In the genomic region with DNA sequence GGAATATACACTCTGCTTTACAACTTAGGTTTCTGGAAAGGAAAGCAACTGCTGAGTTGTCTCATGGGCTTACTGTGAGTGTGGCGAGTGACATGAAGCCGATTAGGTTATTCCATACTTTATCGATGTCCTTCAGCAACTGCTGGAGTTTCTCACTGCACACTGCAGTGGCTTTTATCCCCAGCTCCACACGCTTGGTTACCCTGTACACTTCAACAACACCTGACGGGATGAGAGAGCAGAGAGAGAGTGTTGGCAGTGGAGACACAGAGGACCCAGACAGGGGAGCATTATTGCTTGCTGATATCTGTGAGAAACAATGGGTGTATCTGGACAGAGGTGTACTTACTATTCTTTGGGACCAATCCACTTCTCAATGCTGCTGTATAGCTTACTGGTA, we compare ENCODE assay signal across 13 cellular contexts. TPM values are rescaled to one million over a fixed set of nuclear protein-coding genes. Genes with fewer than 3 reads are reported as not detected.
DNase-seq lines count a peak whose midpoint lies in the region; ATAC-seq and TF ChIP-seq lines count a peak whose summit lies in the region.
"Had no signal": no experiment of that assay in that cellular context is flagged by ENCODE, and none has a peak within 500 bp of the region (broad histone marks: within the 10 kb centered on the region; RNA-seq: fewer than 3 reads in every experiment).

No MANE protein-coding gene starts in this region.

- no peaks in the 10 kb centered on the region for H3K27me3 Mint-ChIP-seq in activated CD8-positive, alpha-beta T cell treated with anti-CD3 and anti-CD28 coated beads for 36 hours
- no peaks in the 10 kb centered on the region for H3K27me3 Mint-ChIP-seq in activated CD8-positive, alpha-beta T cell treated with anti-CD3 and anti-CD28 coated beads, Interleukin-2, amount 10 ng/mL, durations not matched to agents 7 days and 5 days (ENCODE audit: low read depth)
- no peaks in the 10 kb centered on the region for H3K27me3 Mint-ChIP-seq in CD4-positive, CD25-positive, alpha-beta regulatory T cell
- no peaks in the 10 kb centered on the region for H3K27me3 Mint-ChIP-seq in T-helper 17 cell
- no peaks in the 10 kb centered on the region for H3K27me3 Mint-ChIP-seq in nephron progenitor cell (ENCODE audit: low read depth, poor library complexity)
- H3K27me3 Mint-ChIP-seq in activated CD4-positive, alpha-beta T cell treated with anti-CD3 and anti-CD28 coated beads for 36 hours = no peaks in the 10 kb centered on the region

- CTCF ChIA-PET in activated CD8-positive, alpha-beta T cell treated with anti-CD3 and anti-CD28 coated beads for 36 hours (lab: Charles Lee) = interaction anchor here (2.0 kb wide), 1 partner anchor 9 kb away, joined by 12 read pairs; no protein-coding TSS in a partner anchor
- CTCF ChIA-PET in activated CD8-positive, alpha-beta T cell treated with anti-CD3 and anti-CD28 coated beads, Interleukin-2, amount 10 ng/mL, durations not matched to agents 7 days and 5 days (lab: Charles Lee) = interaction anchor here (0.9 to 1.5 kb wide), 2 partner anchors 8 to 125 kb away, joined by 3 to 6 read pairs; no protein-coding TSS in a partner anchor
- CTCF ChIA-PET in activated CD4-positive, alpha-beta T cell treated with anti-CD3 and anti-CD28 coated beads for 36 hours (lab: Charles Lee) = interaction anchor here (0.7 to 1.1 kb wide), 3 partner anchors 8 to 42 kb away, joined by 3 to 5 read pairs (median 5); no protein-coding TSS in a partner anchor

- no peaks in the 10 kb centered on the region for H3K9me3 ChIP-seq in CD4-positive, CD25-positive, alpha-beta regulatory T cell (ENCODE audit: control insufficient read depth in 2 of 2, low read length in 2 of 2)
- no peaks in the 10 kb centered on the region for H3K9me3 ChIP-seq in T-helper 17 cell (ENCODE audit: control insufficient read depth, low read length, poor library complexity, severe bottlenecking)
- H3K9me3 ChIP-seq: BLaER1, Caco-2 had no signal

- TF ChIP-seq CTCF in activated CD8-positive, alpha-beta T cell treated with anti-CD3 and anti-CD28 coated beads for 36 hours (IDR thresholded peaks at IDR 0.05) = no peak
- no peak for TF ChIP-seq CTCF in nephron progenitor cell (IDR thresholded peaks at IDR 0.05)

- intact Hi-C loops in activated CD8-positive, alpha-beta T cell treated with anti-CD3 and anti-CD28 coated beads for 36 hours (cut with micrococcal nuclease) = no loop called here
- intact Hi-C loops in activated CD4-positive, alpha-beta T cell treated with anti-CD3 and anti-CD28 coated beads for 36 hours (cut with DNase I, micrococcal nuclease) = no loop called here

- H3K4me3 Mint-ChIP-seq in activated CD8-positive, alpha-beta T cell treated with anti-CD3 and anti-CD28 coated beads for 36 hours = no peak overlapping the region
- H3K4me3 Mint-ChIP-seq in activated CD8-positive, alpha-beta T cell treated with anti-CD3 and anti-CD28 coated beads, Interleukin-2, amount 10 ng/mL, durations not matched to agents 7 days and 5 days = no peak overlapping the region
- no peak overlapping the region for H3K4me3 Mint-ChIP-seq in CD4-positive, CD25-positive, alpha-beta regulatory T cell
- H3K4me3 Mint-ChIP-seq in T-helper 17 cell (no peak overlapping the region), nephron progenitor cell (no peak overlapping the region)
- no peak overlapping the region for H3K4me3 Mint-ChIP-seq in activated CD4-positive, alpha-beta T cell treated with anti-CD3 and anti-CD28 coated beads for 36 hours
- H3K4me3 Mint-ChIP-seq: CD14-positive monocyte, H9 had no signal

- no peak overlapping the region for H3K27ac ChIP-seq in CD4-positive, CD25-positive, alpha-beta regulatory T cell (ENCODE audit: insufficient read depth, low read length, poor library complexity, severe bottlenecking)
- H3K27ac ChIP-seq: BLaER1 had no signal

- H3K9me3 Mint-ChIP-seq in activated CD8-positive, alpha-beta T cell treated with anti-CD3 and anti-CD28 coated beads for 36 hours = no peaks in the 10 kb centered on the region
- H3K9me3 Mint-ChIP-seq in activated CD8-positive, alpha-beta T cell treated with anti-CD3 and anti-CD28 coated beads, Interleukin-2, amount 10 ng/mL, durations not matched to agents 7 days and 5 days (ENCODE audit: insufficient read depth) = no peaks in the 10 kb centered on the region
- H3K9me3 Mint-ChIP-seq in CD4-positive, CD25-positive, alpha-beta regulatory T cell = no peaks in the 10 kb centered on the region
- H3K9me3 Mint-ChIP-seq in nephron progenitor cell = no peaks in the 10 kb centered on the region
- no peaks in the 10 kb centered on the region for H3K9me3 Mint-ChIP-seq in activated CD4-positive, alpha-beta T cell treated with anti-CD3 and anti-CD28 coated beads for 36 hours (ENCODE audit: low read depth)
- H3K9me3 Mint-ChIP-seq: CD14-positive monocyte, H9 had no signal

- ATAC-seq in activated CD8-positive, alpha-beta T cell treated with anti-CD3 and anti-CD28 coated beads for 36 hours = no peak
- ATAC-seq in activated CD8-positive, alpha-beta T cell treated with anti-CD3 and anti-CD28 coated beads, Interleukin-2, amount 10 ng/mL, durations not matched to agents 7 days and 5 days = no peak
- no peak for ATAC-seq in CD4-positive, CD25-positive, alpha-beta regulatory T cell (ENCODE audit: low read depth in 2 of 2)
- ATAC-seq in T-helper 17 cell = no peak
- ATAC-seq in activated CD4-positive, alpha-beta T cell treated with anti-CD3 and anti-CD28 coated beads for 36 hours = no peak

- H3K27me3 ChIP-seq in CD4-positive, CD25-positive, alpha-beta regulatory T cell (ENCODE audit: control insufficient read depth, insufficient read depth, low read length) = no peaks in the 10 kb centered on the region
- H3K27me3 ChIP-seq: BLaER1 had no signal

- H3K27ac Mint-ChIP-seq in activated CD8-positive, alpha-beta T cell treated with anti-CD3 and anti-CD28 coated beads for 36 hours = peak overlapping the region; percentile 39
- no peak overlapping the region for H3K27ac Mint-ChIP-seq in activated CD8-positive, alpha-beta T cell treated with anti-CD3 and anti-CD28 coated beads, Interleukin-2, amount 10 ng/mL, durations not matched to agents 7 days and 5 days
- H3K27ac Mint-ChIP-seq in CD4-positive, CD25-positive, alpha-beta regulatory T cell = peak overlapping the region in 2 of 3 donors; percentile 33 to 47
- H3K27ac Mint-ChIP-seq in T-helper 17 cell = peak overlapping the region; percentile 29
- peak overlapping the region; percentile 75 for H3K27ac Mint-ChIP-seq in nephron progenitor cell
- no peak overlapping the region for H3K27ac Mint-ChIP-seq in activated CD4-positive, alpha-beta T cell treated with anti-CD3 and anti-CD28 coated beads for 36 hours
- H3K27ac Mint-ChIP-seq: H9 had no signal

- no peak overlapping the region for H3K4me3 ChIP-seq in CD4-positive, CD25-positive, alpha-beta regulatory T cell (ENCODE audit: low read depth, low read length)
- H3K4me3 ChIP-seq: BLaER1 had no signal

- H3K4me1 ChIP-seq in CD4-positive, CD25-positive, alpha-beta regulatory T cell (ENCODE audit: control insufficient read depth, insufficient read depth, low read length, poor library complexity, severe bottlenecking) = no peaks in the 10 kb centered on the region
- H3K4me1 ChIP-seq: BLaER1, Caco-2 had no signal

- H3K36me3 ChIP-seq in CD4-positive, CD25-positive, alpha-beta regulatory T cell (ENCODE audit: control insufficient read depth, insufficient read depth, low read length) = peaks cover 85% of the 10 kb centered on the region

- no peaks in the 10 kb centered on the region for H3K4me1 Mint-ChIP-seq in activated CD8-positive, alpha-beta T cell treated with anti-CD3 and anti-CD28 coated beads for 36 hours (ENCODE audit: low read depth)
- H3K4me1 Mint-ChIP-seq in activated CD8-positive, alpha-beta T cell treated with anti-CD3 and anti-CD28 coated beads, Interleukin-2, amount 10 ng/mL, durations not matched to agents 7 days and 5 days (ENCODE audit: low read depth) = no peaks in the 10 kb centered on the region
- peaks cover 0 to 7% (median 0%) of the 10 kb centered on the region in 4 donors for H3K4me1 Mint-ChIP-seq in CD4-positive, CD25-positive, alpha-beta regulatory T cell
- peaks cover 9% of the 10 kb centered on the region for H3K4me1 Mint-ChIP-seq in T-helper 17 cell
- H3K4me1 Mint-ChIP-seq in nephron progenitor cell = no peaks in the 10 kb centered on the region
- no peaks in the 10 kb centered on the region for H3K4me1 Mint-ChIP-seq in activated CD4-positive, alpha-beta T cell treated with anti-CD3 and anti-CD28 coated beads for 36 hours
- H3K4me1 Mint-ChIP-seq: CD14-positive monocyte had no signal

- H3K36me3 Mint-ChIP-seq in activated CD8-positive, alpha-beta T cell treated with anti-CD3 and anti-CD28 coated beads for 36 hours (ENCODE audit: low read depth) = peaks cover 22% of the 10 kb centered on the region
- peaks cover 61% of the 10 kb centered on the region for H3K36me3 Mint-ChIP-seq in activated CD8-positive, alpha-beta T cell treated with anti-CD3 and anti-CD28 coated beads, Interleukin-2, amount 10 ng/mL, durations not matched to agents 7 days and 5 days (ENCODE audit: low read depth)
- H3K36me3 Mint-ChIP-seq in CD4-positive, CD25-positive, alpha-beta regulatory T cell = peaks cover 51% of the 10 kb centered on the region
- H3K36me3 Mint-ChIP-seq in T-helper 17 cell (ENCODE audit: low read depth) (peaks cover 12% of the 10 kb centered on the region), nephron progenitor cell (ENCODE audit: low read depth) (peaks cover 73% of the 10 kb centered on the region)
- peaks cover 46% of the 10 kb centered on the region for H3K36me3 Mint-ChIP-seq in activated CD4-positive, alpha-beta T cell treated with anti-CD3 and anti-CD28 coated beads for 36 hours (ENCODE audit: low read depth)

- DNase-seq in activated CD8-positive, alpha-beta T cell treated with anti-CD3 and anti-CD28 coated beads for 36 hours = no peak
- no peak for DNase-seq in activated CD8-positive, alpha-beta T cell treated with anti-CD3 and anti-CD28 coated beads, Interleukin-2, amount 10 ng/mL, durations not matched to agents 7 days and 5 days
- no peak for DNase-seq in CD4-positive, CD25-positive, alpha-beta regulatory T cell
- DNase-seq in T-helper 17 cell = no peak
- DNase-seq in nephron progenitor cell = no peak
- DNase-seq in activated CD4-positive, alpha-beta T cell treated with anti-CD3 and anti-CD28 coated beads for 36 hours = no peak
- no peak for DNase-seq in stimulated activated CD4-positive, alpha-beta T cell treated with anti-CD3 and anti-CD28 coated beads, Interleukin-4, amount 100 ng/mL, for 24 hours
- no peak for DNase-seq in NCI-H187 (lab: John Stamatoyannopoulos, UW)
- DNase-seq: 8988T, Caco-2, H9 had no signal

- POLR2A ChIA-PET in activated CD8-positive, alpha-beta T cell treated with anti-CD3 and anti-CD28 coated beads for 36 hours (lab: Charles Lee) = interaction anchor here (1.0 kb wide), 1 partner anchor 72 kb away, joined by 3 read pairs; no protein-coding TSS in a partner anchor
- POLR2A ChIA-PET in activated CD8-positive, alpha-beta T cell treated with anti-CD3 and anti-CD28 coated beads, Interleukin-2, amount 10 ng/mL, durations not matched to agents 7 days and 5 days (lab: Charles Lee) = no interaction called here
- POLR2A ChIA-PET in activated CD4-positive, alpha-beta T cell treated with anti-CD3 and anti-CD28 coated beads for 36 hours (lab: Charles Lee) = no interaction called here

RNA-seq across cellular contexts. Expression of a gene that starts 46.2 kb away (rescaled TPM):
- total RNA-seq in activated CD8-positive, alpha-beta T cell treated with anti-CD3 and anti-CD28 coated beads for 36 hours = 10 to 100 TPM; 13.3 to 15.5 TPM
- 10 to 100 TPM; 11.4 to 12.0 TPM for total RNA-seq in activated CD8-positive, alpha-beta T cell treated with anti-CD3 and anti-CD28 coated beads, Interleukin-2, amount 10 ng/mL, durations not matched to agents 7 days and 5 days
- 2.4 TPM for total RNA-seq in CD4-positive, CD25-positive, alpha-beta regulatory T cell
- polyA plus RNA-seq in CD4-positive, CD25-positive, alpha-beta regulatory T cell = 1 to 10 TPM; 4.7 to 9.4 (median 7.7) TPM
- 1 to 10 TPM; 3.9 to 4.4 TPM for total RNA-seq in T-helper 17 cell
- total RNA-seq in activated CD4-positive, alpha-beta T cell treated with anti-CD3 and anti-CD28 coated beads for 36 hours = 10 to 100 TPM; 11.9 to 13.1 TPM

Comparison
In these comparisons a context has a peak if more than half of its experiments do, and no peak if none do; other contexts are left out.
1. H3K27ac Mint-ChIP-seq: peak in activated CD8-positive, alpha-beta T cell treated with anti-CD3 and anti-CD28 coated beads for 36 hours (single experiment), CD4-positive, CD25-positive, alpha-beta regulatory T cell (2 of 3), T-helper 17 cell (single experiment) and nephron progenitor cell (single experiment); none in activated CD8-positive, alpha-beta T cell treated with anti-CD3 and anti-CD28 coated beads, Interleukin-2, amount 10 ng/mL, durations not matched to agents 7 days and 5 days (single experiment) and activated CD4-positive, alpha-beta T cell treated with anti-CD3 and anti-CD28 coated beads for 36 hours (single experiment).